1 cellular context compared by ENCODE assay signal in the genomic region with DNA sequence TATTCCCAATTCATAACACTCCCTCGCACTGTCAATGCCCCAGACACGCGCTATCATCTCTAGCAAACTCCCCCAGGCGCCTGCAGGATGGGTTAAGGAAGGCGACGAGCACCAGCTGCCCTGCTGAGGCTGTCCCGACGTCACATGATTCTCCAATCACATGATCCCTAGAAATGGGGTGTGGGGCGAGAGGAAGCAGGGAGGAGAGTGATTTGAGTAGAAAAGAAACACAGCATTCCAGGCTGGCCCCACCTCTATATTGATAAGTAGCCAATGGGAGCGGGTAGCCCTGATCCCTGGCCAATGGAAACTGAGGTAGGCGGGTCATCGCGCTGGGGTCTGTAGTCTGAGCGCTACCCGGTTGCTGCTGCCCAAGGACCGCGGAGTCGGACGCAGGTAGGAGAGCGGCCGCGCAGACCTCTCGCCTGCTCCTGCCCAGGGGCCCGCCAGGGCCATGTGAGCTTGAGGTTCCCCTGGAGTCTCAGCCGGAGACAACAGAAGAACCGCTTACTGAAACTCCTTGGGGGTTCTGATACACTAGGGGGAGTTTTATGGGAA.
TF ChIP-seq lines count a peak whose summit lies in the region.

TSS of gene GRN (plus strand) at position 364 of the 558 bp plus-strand sequence. CDS start 3,863 bp downstream, outside the sequence.

TF ChIP-seq in HEK293, 187 proteins besides CTCF, POLR2A, EP300 and RAD21 (continued from another document and continues in another):
- TF ChIP-seq, protein P1, sequence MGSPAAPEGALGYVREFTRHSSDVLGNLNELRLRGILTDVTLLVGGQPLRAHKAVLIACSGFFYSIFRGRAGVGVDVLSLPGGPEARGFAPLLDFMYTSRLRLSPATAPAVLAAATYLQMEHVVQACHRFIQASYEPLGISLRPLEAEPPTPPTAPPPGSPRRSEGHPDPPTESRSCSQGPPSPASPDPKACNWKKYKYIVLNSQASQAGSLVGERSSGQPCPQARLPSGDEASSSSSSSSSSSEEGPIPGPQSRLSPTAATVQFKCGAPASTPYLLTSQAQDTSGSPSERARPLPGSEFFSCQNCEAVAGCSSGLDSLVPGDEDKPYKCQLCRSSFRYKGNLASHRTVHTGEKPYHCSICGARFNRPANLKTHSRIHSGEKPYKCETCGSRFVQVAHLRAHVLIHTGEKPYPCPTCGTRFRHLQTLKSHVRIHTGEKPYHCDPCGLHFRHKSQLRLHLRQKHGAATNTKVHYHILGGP (tag by site-specific recombination; IDR thresholded peaks at IDR 0.05): no peak
- TF ChIP-seq ZBTB17 (tag by site-specific recombination; IDR thresholded peaks at IDR 0.05) (peak; percentile 76), RBAK (tag by site-specific recombination; IDR thresholded peaks at IDR 0.05) (no peak), ZNF585B (tag by site-specific recombination; IDR thresholded peaks at IDR 0.05) (no peak), ZNF48 (tag by site-specific recombination; IDR thresholded peaks at IDR 0.05) (no peak), ZNF341 (tag by site-specific recombination; IDR thresholded peaks at IDR 0.05; ENCODE audit: low read depth) (peak; percentile 97), ZNF610 (tag by site-specific recombination; IDR thresholded peaks at IDR 0.05; ENCODE audit: borderline replicate concordance) (no peak), ZNF362 (tag by site-specific recombination; IDR thresholded peaks at IDR 0.05) (no peak), ZEB2 (tag by site-specific recombination; IDR thresholded peaks at IDR 0.05) (peak; percentile 36; the same call in 1 of the 2 replicates), ZNF560 (tag by site-specific recombination; IDR thresholded peaks at IDR 0.05; ENCODE audit: borderline replicate concordance) (no peak), ZBTB10 (tag by site-specific recombination; IDR thresholded peaks at IDR 0.05) (peak; percentile 91), ZNF529 (tag by site-specific recombination; IDR thresholded peaks at IDR 0.05; ENCODE audit: insufficient replicate concordance) (no peak), ZNF76 (tag by site-specific recombination; IDR thresholded peaks at IDR 0.05; ENCODE audit: borderline replicate concordance, low read depth) (peak; percentile 43; the same call in 1 of the 2 replicates), ZNF155 (tag by site-specific recombination; IDR thresholded peaks at IDR 0.05) (no peak), KLF7 (tag by site-specific recombination; IDR thresholded peaks at IDR 0.05; ENCODE audit: borderline replicate concordance) (peak; percentile 66; the same call in 1 of the 2 replicates), ZNF830 (tag by site-specific recombination; IDR thresholded peaks at IDR 0.05; ENCODE audit: low read depth) (no peak), KLF16 (tag by site-specific recombination; IDR thresholded peaks at IDR 0.05) (peak; percentile 74; the same call in 1 of the 2 replicates), ZBTB8A (tag by site-specific recombination; IDR thresholded peaks at IDR 0.05) (peak; percentile 38; the same call in 1 of the 2 replicates), ZBTB11 (tag by site-specific recombination; conservative IDR thresholded peaks at IDR 0.05; ENCODE audit: low read depth) (peak; percentile 34; the same call in 1 of the 2 replicates), ZBTB7A (tag by site-specific recombination; IDR thresholded peaks at IDR 0.05; ENCODE audit: low read depth) (0 out of 2 replicates have a peak, but pooled peaks have one; percentile 2), ZIC2 (tag by site-specific recombination; IDR thresholded peaks at IDR 0.05) (peak; percentile 48), ZNF10 (tag by site-specific recombination; IDR thresholded peaks at IDR 0.05) (peak; percentile 70; the same call in 1 of the 2 replicates), ZNF629 (tag by site-specific recombination; IDR thresholded peaks at IDR 0.05) (peak; percentile 78), ZNF501 (tag by site-specific recombination; IDR thresholded peaks at IDR 0.05) (0 out of 2 replicates have a peak, but pooled peaks have one; percentile 66), ZNF366 (tag by site-specific recombination; conservative IDR thresholded peaks at IDR 0.05) (peak; percentile 95), ZNF747 (tag by site-specific recombination; IDR thresholded peaks at IDR 0.05) (no peak), ZBTB20 (tag by site-specific recombination; IDR thresholded peaks at IDR 0.05) (no peak; the same call in 1 of the 2 replicates), ZNF571 (tag by site-specific recombination; IDR thresholded peaks at IDR 0.05) (no peak)
- TF ChIP-seq, protein P2, sequence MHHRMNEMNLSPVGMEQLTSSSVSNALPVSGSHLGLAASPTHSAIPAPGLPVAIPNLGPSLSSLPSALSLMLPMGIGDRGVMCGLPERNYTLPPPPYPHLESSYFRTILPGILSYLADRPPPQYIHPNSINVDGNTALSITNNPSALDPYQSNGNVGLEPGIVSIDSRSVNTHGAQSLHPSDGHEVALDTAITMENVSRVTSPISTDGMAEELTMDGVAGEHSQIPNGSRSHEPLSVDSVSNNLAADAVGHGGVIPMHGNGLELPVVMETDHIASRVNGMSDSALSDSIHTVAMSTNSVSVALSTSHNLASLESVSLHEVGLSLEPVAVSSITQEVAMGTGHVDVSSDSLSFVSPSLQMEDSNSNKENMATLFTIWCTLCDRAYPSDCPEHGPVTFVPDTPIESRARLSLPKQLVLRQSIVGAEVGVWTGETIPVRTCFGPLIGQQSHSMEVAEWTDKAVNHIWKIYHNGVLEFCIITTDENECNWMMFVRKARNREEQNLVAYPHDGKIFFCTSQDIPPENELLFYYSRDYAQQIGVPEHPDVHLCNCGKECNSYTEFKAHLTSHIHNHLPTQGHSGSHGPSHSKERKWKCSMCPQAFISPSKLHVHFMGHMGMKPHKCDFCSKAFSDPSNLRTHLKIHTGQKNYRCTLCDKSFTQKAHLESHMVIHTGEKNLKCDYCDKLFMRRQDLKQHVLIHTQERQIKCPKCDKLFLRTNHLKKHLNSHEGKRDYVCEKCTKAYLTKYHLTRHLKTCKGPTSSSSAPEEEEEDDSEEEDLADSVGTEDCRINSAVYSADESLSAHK (tag by site-specific recombination; IDR thresholded peaks at IDR 0.05): peak; percentile 36; the same call in 1 of the 2 replicates
- TF ChIP-seq, protein P3, sequence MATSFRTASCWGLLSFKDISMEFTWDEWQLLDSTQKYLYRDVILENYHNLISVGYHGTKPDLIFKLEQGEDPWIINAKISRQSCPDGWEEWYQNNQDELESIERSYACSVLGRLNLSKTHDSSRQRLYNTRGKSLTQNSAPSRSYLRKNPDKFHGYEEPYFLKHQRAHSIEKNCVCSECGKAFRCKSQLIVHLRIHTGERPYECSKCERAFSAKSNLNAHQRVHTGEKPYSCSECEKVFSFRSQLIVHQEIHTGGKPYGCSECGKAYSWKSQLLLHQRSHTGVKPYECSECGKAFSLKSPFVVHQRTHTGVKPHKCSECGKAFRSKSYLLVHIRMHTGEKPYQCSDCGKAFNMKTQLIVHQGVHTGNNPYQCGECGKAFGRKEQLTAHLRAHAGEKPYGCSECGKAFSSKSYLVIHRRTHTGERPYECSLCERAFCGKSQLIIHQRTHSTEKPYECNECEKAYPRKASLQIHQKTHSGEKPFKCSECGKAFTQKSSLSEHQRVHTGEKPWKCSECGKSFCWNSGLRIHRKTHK (tag by site-specific recombination; IDR thresholded peaks at IDR 0.05): no peak
- TF ChIP-seq, protein P4, sequence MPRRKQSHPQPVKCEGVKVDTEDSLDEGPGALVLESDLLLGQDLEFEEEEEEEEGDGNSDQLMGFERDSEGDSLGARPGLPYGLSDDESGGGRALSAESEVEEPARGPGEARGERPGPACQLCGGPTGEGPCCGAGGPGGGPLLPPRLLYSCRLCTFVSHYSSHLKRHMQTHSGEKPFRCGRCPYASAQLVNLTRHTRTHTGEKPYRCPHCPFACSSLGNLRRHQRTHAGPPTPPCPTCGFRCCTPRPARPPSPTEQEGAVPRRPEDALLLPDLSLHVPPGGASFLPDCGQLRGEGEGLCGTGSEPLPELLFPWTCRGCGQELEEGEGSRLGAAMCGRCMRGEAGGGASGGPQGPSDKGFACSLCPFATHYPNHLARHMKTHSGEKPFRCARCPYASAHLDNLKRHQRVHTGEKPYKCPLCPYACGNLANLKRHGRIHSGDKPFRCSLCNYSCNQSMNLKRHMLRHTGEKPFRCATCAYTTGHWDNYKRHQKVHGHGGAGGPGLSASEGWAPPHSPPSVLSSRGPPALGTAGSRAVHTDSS (tag by site-specific recombination; IDR thresholded peaks at IDR 0.05): peak; percentile 50; the same call in 1 of the 2 replicates
- TF ChIP-seq, protein P5, sequence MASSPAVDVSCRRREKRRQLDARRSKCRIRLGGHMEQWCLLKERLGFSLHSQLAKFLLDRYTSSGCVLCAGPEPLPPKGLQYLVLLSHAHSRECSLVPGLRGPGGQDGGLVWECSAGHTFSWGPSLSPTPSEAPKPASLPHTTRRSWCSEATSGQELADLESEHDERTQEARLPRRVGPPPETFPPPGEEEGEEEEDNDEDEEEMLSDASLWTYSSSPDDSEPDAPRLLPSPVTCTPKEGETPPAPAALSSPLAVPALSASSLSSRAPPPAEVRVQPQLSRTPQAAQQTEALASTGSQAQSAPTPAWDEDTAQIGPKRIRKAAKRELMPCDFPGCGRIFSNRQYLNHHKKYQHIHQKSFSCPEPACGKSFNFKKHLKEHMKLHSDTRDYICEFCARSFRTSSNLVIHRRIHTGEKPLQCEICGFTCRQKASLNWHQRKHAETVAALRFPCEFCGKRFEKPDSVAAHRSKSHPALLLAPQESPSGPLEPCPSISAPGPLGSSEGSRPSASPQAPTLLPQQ (tag by site-specific recombination; IDR thresholded peaks at IDR 0.05): peak; percentile 56; the same call in 1 of the 2 replicates
- TF ChIP-seq, protein P6, sequence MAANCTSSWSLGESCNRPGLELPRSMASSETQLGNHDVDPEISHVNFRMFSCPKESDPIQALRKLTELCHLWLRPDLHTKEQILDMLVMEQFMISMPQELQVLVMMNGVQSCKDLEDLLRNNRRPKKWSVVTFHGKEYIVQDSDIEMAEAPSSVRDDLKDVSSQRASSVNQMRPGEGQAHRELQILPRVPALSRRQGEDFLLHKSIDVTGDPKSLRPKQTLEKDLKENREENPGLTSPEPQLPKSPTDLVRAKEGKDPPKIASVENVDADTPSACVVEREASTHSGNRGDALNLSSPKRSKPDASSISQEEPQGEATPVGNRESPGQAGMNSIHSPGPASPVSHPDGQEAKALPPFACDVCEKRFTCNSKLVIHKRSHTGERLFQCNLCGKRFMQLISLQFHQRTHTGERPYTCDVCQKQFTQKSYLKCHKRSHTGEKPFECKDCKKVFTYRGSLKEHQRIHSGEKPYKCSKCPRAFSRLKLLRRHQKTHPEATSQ (tag by site-specific recombination; IDR thresholded peaks at IDR 0.05): no peak
- TF ChIP-seq, protein P7, sequence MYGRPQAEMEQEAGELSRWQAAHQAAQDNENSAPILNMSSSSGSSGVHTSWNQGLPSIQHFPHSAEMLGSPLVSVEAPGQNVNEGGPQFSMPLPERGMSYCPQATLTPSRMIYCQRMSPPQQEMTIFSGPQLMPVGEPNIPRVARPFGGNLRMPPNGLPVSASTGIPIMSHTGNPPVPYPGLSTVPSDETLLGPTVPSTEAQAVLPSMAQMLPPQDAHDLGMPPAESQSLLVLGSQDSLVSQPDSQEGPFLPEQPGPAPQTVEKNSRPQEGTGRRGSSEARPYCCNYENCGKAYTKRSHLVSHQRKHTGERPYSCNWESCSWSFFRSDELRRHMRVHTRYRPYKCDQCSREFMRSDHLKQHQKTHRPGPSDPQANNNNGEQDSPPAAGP (tag by site-specific recombination; IDR thresholded peaks at IDR 0.05): peak; percentile 55; the same call in 1 of the 2 replicates
